Comparison of ENCODE assay signal across 8 cellular contexts in genomic region chr3:63864008-63864871, GRCh38. TPM values are rescaled to one million over a fixed set of nuclear protein-coding genes. Genes with fewer than 3 reads are reported as not detected.
DNase-seq lines count a peak whose midpoint lies in the region; TF ChIP-seq lines count a peak whose summit lies in the region.

No MANE protein-coding gene starts in this region.

- peak overlapping the region; percentile 81 for H2AFZ ChIP-seq in GM23248

- H3K4me1 ChIP-seq in GM23248 (ENCODE audit: insufficient read depth): peaks cover 10% of the 10 kb centered on the region

- H3K27me3 ChIP-seq in GM23248 (replicated peaks; ENCODE audit: insufficient read depth): no peaks in the 10 kb centered on the region

- H3K9ac ChIP-seq in GM23248: peak overlapping the region; percentile 94

- peak overlapping the region; percentile 55 for H3K27ac ChIP-seq in GM23248

- no peak for TF ChIP-seq POLR2A in erythroblast (IDR thresholded peaks at IDR 0.05; ENCODE audit: low read length)

- WGBS in GM23248 (ENCODE audit: low coverage in 1 of 2, low lambda C conversion rate in 2 of 2, missing lambda C conversion rate in 2 of 2), 2 experiments: 0 to 1% methylated on average over 20 to 53 of the region's 90 CpGs

- H3K79me2 ChIP-seq in GM23248 (ENCODE audit: insufficient read depth): peaks cover 95% of the 10 kb centered on the region

- no peaks in the 10 kb centered on the region for H3K9me2 ChIP-seq in GM23248 (ENCODE audit: insufficient read depth)

- H3K4me3 ChIP-seq in GM23248: peak overlapping the region; percentile 86

- no peak for TF ChIP-seq CTCF in GM10248 (IDR thresholded peaks at IDR 0.05; ENCODE audit: control extremely low read depth, extremely low read depth, low read depth, missing control alignments)

- peak; percentile 67 for DNase-seq in GM10248 (ENCODE audit: extremely low spot score)
- DNase-seq in GM23248: peak; percentile 55
- peak; percentile 15 for DNase-seq in LoVo (ENCODE audit: low spot score)
- DNase-seq in activated CD8-positive, alpha-beta memory T cell treated with anti-CD3 and anti-CD28 coated beads, Interleukin-2, amount 50 U/mL, for 48 hours: peak; percentile 78
- DNase-seq in erythroblast (lab: John Stamatoyannopoulos, UW): peak; percentile 66 to 80
- DNase-seq in myocyte (ENCODE audit: low read depth): peak; percentile 28
- peak in 5 of 6 experiments; percentile 11 to 35 (median 34) for DNase-seq in stimulated activated naive CD4-positive, alpha-beta T cell (lab: John Stamatoyannopoulos, UW)
- DNase-seq in GOT3 (lab: John Stamatoyannopoulos, UW): no peak

- in situ Hi-C loops in GM23248 (cut with MboI): no loop called here

- peaks cover 6% of the 10 kb centered on the region; the same call in 1 of the 2 replicates for H3F3A ChIP-seq in GM23248 (ENCODE audit: insufficient read depth)

- H3K9me3 ChIP-seq in GM23248 (ENCODE audit: low read depth): no peaks in the 10 kb centered on the region

- POLR2A ChIA-PET in GM10248 (lab: Yijun Ruan, JAX): no interaction called here

- CTCF ChIA-PET in GM10248 (lab: Yijun Ruan, JAX): interaction anchor here (1.3 kb wide), 1 partner anchor 9 kb away, joined by 4 read pairs; no protein-coding TSS in a partner anchor

- peak overlapping the region; percentile 93 for H3K4me2 ChIP-seq in GM23248 (ENCODE audit: unreplicated experiment)

- no peaks in the 10 kb centered on the region for H3K36me3 ChIP-seq in GM23248 (ENCODE audit: low read depth)

- H4K20me1 ChIP-seq in GM23248 (ENCODE audit: insufficient read depth): no peaks in the 10 kb centered on the region

RNA-seq across cellular contexts. Expression of gene ATXN7, which starts 0.6 kb away (rescaled TPM):
- total RNA-seq in GM23248 (2014; rRNA removed; shearing (Covaris generic)): 3.9 and 6.6 TPM in 2 replicates
- 1.8 and 2.4 TPM in 2 replicates for polyA plus RNA-seq in GM23248 (2016; fragmentation: Nextera tagmentation; extraction: Ambion mirVana)
- total RNA-seq in myocyte: 6.9 and 8.7 TPM in 2 replicates
- 6.3 TPM for polyA plus RNA-seq in myocyte (2012)

RNA-seq across cellular contexts. Expression of gene THOC7, which starts 0.6 kb away (rescaled TPM):
- 54.8 and 71.7 TPM in 2 replicates for total RNA-seq in GM23248 (2014; rRNA removed; shearing (Covaris generic))
- 93.8 and 103 TPM in 2 replicates for polyA plus RNA-seq in GM23248 (2016; fragmentation: Nextera tagmentation; extraction: Ambion mirVana)
- 57.0 and 57.7 TPM in 2 replicates for total RNA-seq in myocyte
- 51.9 TPM for polyA plus RNA-seq in myocyte (2012)

RNA-seq across cellular contexts. Expression of gene C3orf49, which starts 45.1 kb away (rescaled TPM):
- not detected in 2 replicates for total RNA-seq in GM23248 (2014; rRNA removed; shearing (Covaris generic))
- not detected in 2 replicates for polyA plus RNA-seq in GM23248 (2016; fragmentation: Nextera tagmentation; extraction: Ambion mirVana)
- not detected in 2 replicates for total RNA-seq in myocyte
- polyA plus RNA-seq in myocyte (2012): 0.11 TPM

RNA-seq across cellular contexts. Expression of gene SCAANT1, which starts 47.9 kb away (rescaled TPM):
- not detected in 2 replicates for total RNA-seq in GM23248 (2014; rRNA removed; shearing (Covaris generic))
- not detected in 2 replicates for polyA plus RNA-seq in GM23248 (2016; fragmentation: Nextera tagmentation; extraction: Ambion mirVana)
- not detected in 2 replicates for total RNA-seq in myocyte
- 0.66 TPM for polyA plus RNA-seq in myocyte (2012)
